Comparison of ENCODE assay signal across 8 cellular contexts in genomic region chr3:125766285-125766826, GRCh38.
DNase-seq lines count a peak whose midpoint lies in the region; ATAC-seq and TF ChIP-seq lines count a peak whose summit lies in the region.
"Not testable (repeated sequence)": the region's sequence is repeated elsewhere in the genome, so short reads cannot be mapped to it uniquely, and the experiment has no call there.

No MANE protein-coding gene starts in this region.

- H3K27me3 ChIP-seq in esophagus squamous epithelium = peaks cover 0 to 43% (median 0%) of the 10 kb centered on the region in 4 donors
- not testable (repeated sequence) for H3K27me3 ChIP-seq in aorta (ENCODE audit: control insufficient read depth in 1 of 2, insufficient read depth in 2 of 2, low read length in 1 of 2)

- H3K4me3 ChIP-seq in GM12864 (ENCODE audit: low read depth, low read length) = peak overlapping the region; percentile 36; the same call in 1 of the 2 replicates
- peak overlapping the region; percentile 35 to 80 (median 60) for H3K4me3 ChIP-seq in esophagus squamous epithelium
- peak overlapping the region in 1 of 2 donors; percentile 11 for H3K4me3 ChIP-seq in aorta (ENCODE audit: low read length in 2 of 2)

- ATAC-seq in aorta (ENCODE audit: low FRiP score) = not testable (repeated sequence)

- not testable (repeated sequence) for H3K4me1 ChIP-seq in esophagus squamous epithelium; aorta (ENCODE audit: control insufficient read depth in 1 of 2, insufficient read depth in 2 of 2, low read length in 2 of 2)

- TF ChIP-seq CTCF in GM12864 (IDR thresholded peaks at IDR 0.05; ENCODE audit: low read depth, low read length, missing control alignments) = peak; percentile 56
- peak; percentile 22 to 91 (median 76) for TF ChIP-seq CTCF in esophagus squamous epithelium (IDR thresholded peaks at IDR 0.05)

- not testable (repeated sequence) for DNase-seq in GM12864 (ENCODE audit: low read depth); esophagus squamous epithelium (lab: John Stamatoyannopoulos, UW)
- DNase-seq in NCI-H1105 treated with DMSO at 0.1 percent for 48 hours (lab: John Stamatoyannopoulos, UW) (peak; percentile 44), T follicular helper cell (ENCODE audit: low read depth) (peak; percentile 27), activated gamma-delta T cell treated with Interleukin-2 at 50 U/mL for 16 hours (peak; percentile 56), medulla oblongata (ENCODE audit: extremely low spot score) (peak; percentile 17), aorta (peak; percentile 48 to 87)
- peak; percentile 42 to 63 for DNase-seq in stimulated activated CD4-positive, alpha-beta T cell treated with anti-CD3 and anti-CD28 coated beads, Interleukin-15, amount 100 ng/mL, for 1 hour (ENCODE audit: low read depth in 1 of 2, low spot score in 1 of 2)

- not testable (repeated sequence) for TF ChIP-seq POLR2A in esophagus squamous epithelium (IDR thresholded peaks at IDR 0.05)

- peak overlapping the region in 2 of 4 donors; percentile 38 for H3K27ac ChIP-seq in esophagus squamous epithelium
- H3K27ac ChIP-seq in aorta (ENCODE audit: low read depth in 1 of 2, low read length in 2 of 2) = not testable (repeated sequence)

- intact Hi-C loops in esophagus squamous epithelium (cut with DNase I); aorta (cut with DNase I): not testable (repeated sequence)

- WGBS in esophagus squamous epithelium, 2 donors = 0% methylated on average over 2 of the region's 54 CpGs; no CpG with 5 or more reads in 1 of the 2 donors
- 0 to 1% methylated on average over 12 to 49 of the region's 54 CpGs for WGBS in aorta, 2 donors

- H3K36me3 ChIP-seq in esophagus squamous epithelium; aorta (ENCODE audit: control insufficient read depth in 1 of 2, insufficient read depth in 2 of 2, low read length in 1 of 2): not testable (repeated sequence)

- H3K9me3 ChIP-seq in esophagus squamous epithelium; aorta (ENCODE audit: control insufficient read depth, low read length): not testable (repeated sequence)
